Comparison of ENCODE assay signal across 14 cellular contexts in genomic region chr2:10344105-10345066, GRCh38. TPM values are rescaled to one million over a fixed set of nuclear protein-coding genes. Genes with fewer than 3 reads are reported as not detected.
A peak's percentile ranks its signal among the peaks of the same experiment; 100 is the strongest.
DNase-seq lines count a peak whose midpoint lies in the region; ATAC-seq, FAIRE-seq and TF ChIP-seq lines count a peak whose summit lies in the region.
"Had no signal": no experiment of that assay in that cellular context is flagged by ENCODE, and none has a peak within 500 bp of the region (broad histone marks: within the 10 kb centered on the region; RNA-seq: fewer than 3 reads in every experiment).

No MANE protein-coding gene starts in this region.

- no peak for ATAC-seq in upper lobe of left lung (ENCODE audit: low FRiP score in 2 of 2)
- ATAC-seq in GM21825 (IDR thresholded peaks at IDR 0.05; ENCODE audit: unreplicated experiment), result no peak
- ATAC-seq in activated CD4-positive, CD25-positive, alpha-beta regulatory T cell treated with anti-CD3 and anti-CD28 coated beads, Interleukin-2, amount 50 U/mL, for 24 hours, result no peak
- ATAC-seq: activated CD8-positive, alpha-beta memory T cell treated with anti-CD3 and anti-CD28 coated beads, Interleukin-2, amount 10 ng/mL, durations not matched to agents 7 days and 5 days had no signal

- H2BK20ac ChIP-seq in H1 (ENCODE audit: low read length), result no peak overlapping the region

- no peak for TF ChIP-seq RAD21 in H1 (IDR thresholded peaks at IDR 0.05 in 1 of 2, conservative IDR thresholded peaks at IDR 0.05 in 1 of 2; ENCODE audit: low read depth in 2 of 2, low read length in 2 of 2)

- no peak overlapping the region for H2BK120ac ChIP-seq in H1 (replicated peaks; ENCODE audit: low read depth, low read length)

- WGBS in H1 (ENCODE audit: extremely low coverage in 1 of 2, insufficient coverage in 1 of 2, insufficient read length in 1 of 2, insufficient replicate concordance in 2 of 2, low coverage in 1 of 2, low lambda C conversion rate in 2 of 2, missing lambda C conversion rate in 1 of 2), 2 experiments, result 89% methylated on average over 19 of the region's 19 CpGs; no CpG with 5 or more reads in 1 of the 2 experiments
- 43 to 54% methylated on average over 11 to 19 of the region's 19 CpGs for WGBS in upper lobe of left lung, 2 donors

- no peaks in the 10 kb centered on the region for H3K9me3 ChIP-seq in PC-9 (ENCODE audit: insufficient read depth, low read depth)
- no peaks in the 10 kb centered on the region for H3K9me3 ChIP-seq in H1 (ENCODE audit: insufficient read depth in 2 of 2, low read depth in 1 of 2, low read length in 1 of 2)
- no peaks in the 10 kb centered on the region for H3K9me3 ChIP-seq in upper lobe of left lung
- H3K9me3 ChIP-seq: colonic mucosa had no signal

- no peaks in the 10 kb centered on the region for H3K79me1 ChIP-seq in H1 (ENCODE audit: low read depth, low read length)

- H3F3A ChIP-seq in PC-9 (ENCODE audit: insufficient read depth, low read depth), result peaks cover 34% of the 10 kb centered on the region; the same call in 1 of the 2 replicates

- no peak for DNase-seq in activated naive CD4-positive, alpha-beta T cell (lab: John Stamatoyannopoulos, UW)
- DNase-seq in PC-9, result no peak
- no peak for DNase-seq in H1 (ENCODE audit: low read depth in 1 of 2, low spot score in 2 of 2)
- DNase-seq in upper lobe of left lung, result no peak
- no peak for DNase-seq in occipital lobe (lab: John Stamatoyannopoulos, UW)
- DNase-seq: activated CD8-positive, alpha-beta memory T cell treated with anti-CD3 and anti-CD28 coated beads, Interleukin-2, amount 10 ng/mL, durations not matched to agents 7 days and 5 days; colonic mucosa; NCI-H1417 treated with DMSO at 0.1 percent for 48 hours; SIG-M5; stimulated activated CD4-positive, alpha-beta T cell treated with anti-CD3 and anti-CD28 coated beads, Interleukin-12 subunit alpha, Interleukin-12 subunit beta, amount 100 ng/mL, for 4 hours had no signal

- no peak overlapping the region for H3K18ac ChIP-seq in H1 (ENCODE audit: extremely low read depth, low read length)

- POLR2A ChIA-PET in PC-9 (lab: Charles Lee; ENCODE audit: unreplicated experiment) (no interaction called here), H1 (lab: Charles Lee; ENCODE audit: partially characterized antibody) (no interaction called here)

- H3K4me1 Mint-ChIP-seq in activated naive CD4-positive, alpha-beta T cell treated with anti-CD3 and anti-CD28 coated beads, Interleukin-2, amount 50 U/mL, for 24 hours, result peaks cover 72% of the 10 kb centered on the region

- H3K9me2 ChIP-seq in PC-9 (ENCODE audit: insufficient read depth), result no peaks in the 10 kb centered on the region

- no peak overlapping the region for H3K4me3 Mint-ChIP-seq in activated naive CD4-positive, alpha-beta T cell treated with anti-CD3 and anti-CD28 coated beads, Interleukin-2, amount 50 U/mL, for 24 hours
- H3K4me3 Mint-ChIP-seq: activated CD8-positive, alpha-beta memory T cell treated with anti-CD3 and anti-CD28 coated beads, Interleukin-2, amount 10 ng/mL, durations not matched to agents 7 days and 5 days had no signal

- no peak overlapping the region for H2BK12ac ChIP-seq in H1 (ENCODE audit: low read depth, low read length)

- H3K14ac ChIP-seq in H1 (ENCODE audit: insufficient read length), result no peak overlapping the region

- H4K91ac ChIP-seq in H1 (replicated peaks; ENCODE audit: insufficient read length, low read length), result no peak overlapping the region

- H3K4me1 ChIP-seq in PC-9 (replicated peaks; ENCODE audit: insufficient read depth) (peaks cover 13% of the 10 kb centered on the region; the same call in 1 of the 2 replicates), H1 (replicated peaks in 1 of 4; ENCODE audit: control insufficient read depth in 3 of 4, insufficient read depth in 4 of 4, low read length in 3 of 4) (peaks cover 0 to 2% (median 0%) of the 10 kb centered on the region in 4 experiments; a peak in 2 of 7 replicates), upper lobe of left lung (peaks cover 70 to 89% (median 78%) of the 10 kb centered on the region in 4 donors)
- H3K4me1 ChIP-seq: colonic mucosa had no signal

- CTCF ChIA-PET in PC-9 (lab: Charles Lee), result no interaction called here
- CTCF ChIA-PET in H1 (lab: Charles Lee; ENCODE audit: partially characterized antibody), result interaction anchor here (1.1 to 1.3 kb wide), 2 partner anchors 18 to 65 kb away, joined by 3 to 4 read pairs; no protein-coding TSS in a partner anchor

- no peak overlapping the region for H3K4me2 ChIP-seq in PC-9
- H3K4me2 ChIP-seq in H1 (ENCODE audit: insufficient read depth in 1 of 2, low read depth in 2 of 2, low read length in 2 of 2), result no peak overlapping the region

- H4K20me1 ChIP-seq in PC-9 (ENCODE audit: insufficient read depth) (peaks cover 89% of the 10 kb centered on the region), H1 (replicated peaks in 1 of 2; ENCODE audit: control insufficient read depth in 1 of 2, insufficient read depth in 2 of 2, low read length in 2 of 2) (no peaks in the 10 kb centered on the region)

- no peaks in the 10 kb centered on the region for H3K23me2 ChIP-seq in H1 (ENCODE audit: low read depth, low read length)

- H2AK5ac ChIP-seq in H1 (ENCODE audit: low read depth, low read length), result peak overlapping the region; percentile 75; the same call in 1 of the 2 replicates

- no peak overlapping the region for H3K56ac ChIP-seq in H1 (replicated peaks; ENCODE audit: insufficient read length, low read depth, low read length)

- H3K79me2 ChIP-seq in PC-9 (ENCODE audit: low read depth) (peaks cover 95% of the 10 kb centered on the region), H1 (ENCODE audit: control insufficient read depth in 1 of 2, insufficient read depth in 2 of 2, low read length in 2 of 2) (no peaks in the 10 kb centered on the region)

- no TSS peak for BruUV-seq in PC-9 (replicated peaks; lab: Mats Ljungman, UMichigan)

- no peak for TF ChIP-seq EP300 in H1 (IDR thresholded peaks at IDR 0.05; ENCODE audit: borderline replicate concordance in 1 of 2, low read depth in 2 of 2, low read length in 2 of 2)
- no peak for TF ChIP-seq EP300 in upper lobe of left lung (IDR thresholded peaks at IDR 0.05)

- H3K27ac ChIP-seq in PC-9 (peak overlapping the region; percentile 28; the same call in 1 of the 2 replicates), H1 (ENCODE audit: low read depth, low read length) (no peak overlapping the region), upper lobe of left lung (peak overlapping the region in 3 of 4 donors; percentile 17 to 84 (median 76))
- H3K27ac ChIP-seq: colonic mucosa had no signal

- H3K4me3 ChIP-seq in PC-9, result no peak overlapping the region
- H3K4me3 ChIP-seq in H1 (ENCODE audit: extremely low read depth in 1 of 4, insufficient read depth in 2 of 4, low read depth in 3 of 4, low read length in 4 of 4), result no peak overlapping the region
- no peak overlapping the region for H3K4me3 ChIP-seq in upper lobe of left lung
- H3K4me3 ChIP-seq: colonic mucosa had no signal

- H2BK15ac ChIP-seq in H1 (ENCODE audit: low read length), result no peak overlapping the region

- no peak overlapping the region for H4K5ac ChIP-seq in H1 (ENCODE audit: insufficient read length, low read depth, low read length)

- H3K27ac Mint-ChIP-seq in activated naive CD4-positive, alpha-beta T cell treated with anti-CD3 and anti-CD28 coated beads, Interleukin-2, amount 50 U/mL, for 24 hours, result peak overlapping the region; percentile 73
- H3K27ac Mint-ChIP-seq: activated CD8-positive, alpha-beta memory T cell treated with anti-CD3 and anti-CD28 coated beads, Interleukin-2, amount 10 ng/mL, durations not matched to agents 7 days and 5 days had no signal

- no peak for FAIRE-seq in H1 (lab: Jason Lieb, UNC)
- FAIRE-seq: H54 had no signal

- H2BK5ac ChIP-seq in H1 (ENCODE audit: low read depth, low read length), result no peak overlapping the region

- no peak overlapping the region for H3K23ac ChIP-seq in H1 (ENCODE audit: insufficient read length)

- H2AFZ ChIP-seq in PC-9 (no peak overlapping the region), H1 (ENCODE audit: low read length) (no peak overlapping the region)

- no peaks in the 10 kb centered on the region for H3K9me3 Mint-ChIP-seq in activated naive CD4-positive, alpha-beta T cell treated with anti-CD3 and anti-CD28 coated beads, Interleukin-2, amount 50 U/mL, for 24 hours

- H3K9ac ChIP-seq in H1 (replicated peaks in 1 of 4; ENCODE audit: extremely low read depth in 1 of 4, low read depth in 3 of 4, low read length in 3 of 4), result no peak overlapping the region

- TF ChIP-seq CTCF in PC-9 (conservative IDR thresholded peaks at IDR 0.05), result no peak
- TF ChIP-seq CTCF in H1 (IDR thresholded peaks at IDR 0.05; ENCODE audit: control extremely low read depth in 1 of 3, insufficient read depth in 1 of 3, low read depth in 1 of 3, low read length in 3 of 3), result no peak
- TF ChIP-seq CTCF in upper lobe of left lung (IDR thresholded peaks at IDR 0.05), result no peak

- TF ChIP-seq POLR2A in H1 (IDR thresholded peaks at IDR 0.05; ENCODE audit: control extremely low read depth in 1 of 2, low read depth in 2 of 2, low read length in 2 of 2), result no peak
- TF ChIP-seq POLR2A in upper lobe of left lung (IDR thresholded peaks at IDR 0.05), result no peak

- H3K36me3 Mint-ChIP-seq in activated naive CD4-positive, alpha-beta T cell treated with anti-CD3 and anti-CD28 coated beads, Interleukin-2, amount 50 U/mL, for 24 hours, result peaks cover 8% of the 10 kb centered on the region
- H3K36me3 Mint-ChIP-seq: activated CD8-positive, alpha-beta memory T cell treated with anti-CD3 and anti-CD28 coated beads, Interleukin-2, amount 10 ng/mL, durations not matched to agents 7 days and 5 days had no signal

- H4K8ac ChIP-seq in H1 (ENCODE audit: extremely low read depth, insufficient read depth, low read length), result no peak overlapping the region

- no peak overlapping the region for H3K4ac ChIP-seq in H1 (replicated peaks; ENCODE audit: insufficient read length, low read depth, low read length)

- intact Hi-C loops in PC-9 (cut with micrococcal nuclease; ENCODE audit: unreplicated experiment), result no loop called here

- H3K27me3 ChIP-seq in PC-9 (ENCODE audit: insufficient read depth, low read depth) (no peaks in the 10 kb centered on the region), H1 (replicated peaks in 1 of 4; ENCODE audit: control insufficient read depth in 3 of 4, extremely low read depth in 1 of 4, insufficient read depth in 3 of 4, low read length in 3 of 4) (no peaks in the 10 kb centered on the region), upper lobe of left lung (no peaks in the 10 kb centered on the region)
- H3K27me3 ChIP-seq: colonic mucosa had no signal

- no peaks in the 10 kb centered on the region for H3K27me3 Mint-ChIP-seq in activated naive CD4-positive, alpha-beta T cell treated with anti-CD3 and anti-CD28 coated beads, Interleukin-2, amount 50 U/mL, for 24 hours
- H3K27me3 Mint-ChIP-seq: activated CD8-positive, alpha-beta memory T cell treated with anti-CD3 and anti-CD28 coated beads, Interleukin-2, amount 10 ng/mL, durations not matched to agents 7 days and 5 days had no signal

- 0 out of 2 replicates have a peak, but pooled peaks cover 6% of the 10 kb centered on the region for H3K36me3 ChIP-seq in PC-9 (ENCODE audit: low read depth)
- H3K36me3 ChIP-seq in H1 (ENCODE audit: control insufficient read depth in 2 of 4, insufficient read depth in 4 of 4, low read length in 3 of 4), result no peaks in the 10 kb centered on the region
- H3K36me3 ChIP-seq in upper lobe of left lung, result no peaks in the 10 kb centered on the region
- H3K36me3 ChIP-seq: colonic mucosa had no signal

RNA-seq across cellular contexts. Expression of gene HPCAL1, which starts 41.7 kb away (rescaled TPM):
- total RNA-seq in PC-9 (2021) (91.1 and 105 TPM in 2 replicates), upper lobe of left lung (100 to 1,000 TPM; 131 to 481 (median 261) TPM), occipital lobe (19.0 TPM)
- 8.6 and 8.7 TPM in 2 replicates for total RNA-seq in H1 (2021; fragmentation: NEBNext Ultra II Directional; extraction: Animal tissue kit (Norgen Biotek cat#: 25700))
- polyA plus RNA-seq in H1 (2011; rRNA removed), result 5.8 and 11.5 TPM in 2 replicates
- 5.9 TPM for polyA plus RNA-seq in H1 (2011; cell fraction: cytosol; rRNA removed)
- 9.7 TPM for polyA plus RNA-seq in H1 (2011; cell fraction: nucleus; rRNA removed)
- 4.4 to 8.2 TPM (median 6.6 TPM) in 4 replicates for polyA plus RNA-seq in H1 (2012, experiment 1 of 2)
- 6.9 TPM for polyA plus RNA-seq in H1 (2012, experiment 2 of 2)
- 7.8 TPM for polyA plus RNA-seq in H1 (2013, experiment 1 of 2)
- 8.1 TPM for polyA plus RNA-seq in H1 (2013, experiment 2 of 2)
- polyA minus RNA-seq in H1 (2011; rRNA and poly(A)+ RNA removed), result 2.1 and 2.6 TPM in 2 replicates
- polyA minus RNA-seq in H1 (2011; cell fraction: cytosol; rRNA and poly(A)+ RNA removed), result 4.3 TPM
- polyA minus RNA-seq in H1 (2011; cell fraction: nucleus; rRNA and poly(A)+ RNA removed), result 3.9 TPM
